In genomic region chr1:147624011-147624410, GRCh38 we compare ENCODE assay signal across 2 cellular contexts.
TF ChIP-seq lines count a peak whose summit lies in the region.

No MANE protein-coding gene starts in this region.

TF ChIP-seq in HepG2, 621 proteins besides CTCF, POLR2A, EP300 and RAD21:
- no peak for TF ChIP-seq KLF13 (CRISPR knock-in tag; IDR thresholded peaks at IDR 0.05)
- no peak for TF ChIP-seq ZNF652 (CRISPR knock-in tag; IDR thresholded peaks at IDR 0.05; ENCODE audit: borderline replicate concordance, low read depth)
- TF ChIP-seq AGO2 (optimal IDR thresholded peaks at IDR 0.05; ENCODE audit: low read depth, low read length) = peak; percentile 16

TF ChIP-seq in HEK293, 187 proteins besides CTCF, POLR2A, EP300 and RAD21:
- TF ChIP-seq ZIC2 (tag by site-specific recombination; IDR thresholded peaks at IDR 0.05) (0 out of 2 replicates have a peak, but pooled peaks have one; percentile 22), HIC1 (tag by site-specific recombination; IDR thresholded peaks at IDR 0.05) (no peak)
